16 cellular contexts compared by ENCODE assay signal in genomic region chr1:219347843-219348475, GRCh38.
DNase-seq lines count a peak whose midpoint lies in the region; ATAC-seq and TF ChIP-seq lines count a peak whose summit lies in the region.
"Had no signal": no experiment of that assay in that cellular context is flagged by ENCODE, and none has a peak within 500 bp of the region (broad histone marks: within the 10 kb centered on the region; RNA-seq: fewer than 3 reads in every experiment).

No MANE protein-coding gene starts in this region.

- peaks cover 41% of the 10 kb centered on the region for H3K4me1 Mint-ChIP-seq in nephron
- no peaks in the 10 kb centered on the region for H3K4me1 Mint-ChIP-seq in glutamatergic neuron (ENCODE audit: low read depth, unreplicated experiment)
- H3K4me1 Mint-ChIP-seq: activated CD4-positive, alpha-beta T cell treated with anti-CD3 and anti-CD28 coated beads, Interleukin-2, amount 10 ng/mL, durations not matched to agents 7 days and 5 days; stimulated activated naive CD8-positive, alpha-beta T cell treated with anti-CD3 and anti-CD28 coated beads, Interleukin-15, amount 100 ng/mL, for 72 hours had no signal

- peaks cover 15% of the 10 kb centered on the region for H3K4me1 ChIP-seq in body of pancreas
- H3K4me1 ChIP-seq in heart left ventricle, result peaks cover 0 to 34% (median 12%) of the 10 kb centered on the region in 12 donors
- peaks cover 0 to 25% (median 10%) of the 10 kb centered on the region in 4 donors for H3K4me1 ChIP-seq in tibial artery

- H3K27me3 ChIP-seq in body of pancreas, result no peaks in the 10 kb centered on the region
- H3K27me3 ChIP-seq in heart left ventricle, result no peaks in the 10 kb centered on the region
- no peaks in the 10 kb centered on the region for H3K27me3 ChIP-seq in tibial artery

- no peaks in the 10 kb centered on the region for H3K27me3 Mint-ChIP-seq in nephron (ENCODE audit: low read depth)
- H3K27me3 Mint-ChIP-seq in glutamatergic neuron (ENCODE audit: unreplicated experiment), result no peaks in the 10 kb centered on the region
- H3K27me3 Mint-ChIP-seq: activated CD4-positive, alpha-beta T cell treated with anti-CD3 and anti-CD28 coated beads, Interleukin-2, amount 10 ng/mL, durations not matched to agents 7 days and 5 days; activated naive CD8-positive, alpha-beta T cell; stimulated activated naive CD8-positive, alpha-beta T cell treated with anti-CD3 and anti-CD28 coated beads, Interleukin-15, amount 100 ng/mL, for 72 hours had no signal

- H3K36me3 Mint-ChIP-seq in nephron (ENCODE audit: low read depth), result peaks cover 15% of the 10 kb centered on the region
- H3K36me3 Mint-ChIP-seq in glutamatergic neuron (ENCODE audit: unreplicated experiment), result peaks cover 12% of the 10 kb centered on the region

- ATAC-seq in body of pancreas (peak; percentile 89), heart left ventricle (peak; percentile 66 to 89 (median 80)), HG02623 (IDR thresholded peaks at IDR 0.05; ENCODE audit: unreplicated experiment) (no peak)
- ATAC-seq: K562; stimulated activated naive CD8-positive, alpha-beta T cell treated with anti-CD3 and anti-CD28 coated beads, Interleukin-15, amount 100 ng/mL, for 72 hours had no signal

- peak; percentile 78 to 93 (median 85) for DNase-seq in body of pancreas
- DNase-seq in heart left ventricle, result peak; percentile 46 to 73 (median 61)
- DNase-seq in tibial artery, result peak; percentile 42 to 78
- no peak for DNase-seq in EL
- DNase-seq in glutamatergic neuron, result no peak
- DNase-seq: activated CD4-positive, alpha-beta T cell treated with anti-CD3 and anti-CD28 coated beads, Interleukin-2, amount 10 ng/mL, durations not matched to agents 7 days and 5 days; effector CD8-positive, alpha-beta T cell; NCI-H1048; NCI-H2227 treated with DMSO at 0.1 percent for 48 hours; occipital lobe; stimulated activated naive CD8-positive, alpha-beta T cell treated with anti-CD3 and anti-CD28 coated beads, Interleukin-15, amount 100 ng/mL, for 72 hours had no signal

- no peak overlapping the region for H3K27ac ChIP-seq in body of pancreas
- H3K27ac ChIP-seq in heart left ventricle, result peak overlapping the region in 5 of 12 donors; percentile 7 to 55 (median 50)
- H3K27ac ChIP-seq in tibial artery, result peak overlapping the region; percentile 20 to 22

- H3K9me3 ChIP-seq in body of pancreas (no peaks in the 10 kb centered on the region), heart left ventricle (peaks cover 0 to 21% (median 4%) of the 10 kb centered on the region in 12 donors), tibial artery (peaks cover 0 to 5% (median 0%) of the 10 kb centered on the region in 3 donors)

- intact Hi-C loops in body of pancreas (cut with DNase I) (no loop called here), heart left ventricle (cut with DNase I) (no loop called here), tibial artery (cut with DNase I; ENCODE audit: low total_unique reads) (no loop called here)

- H3K27ac Mint-ChIP-seq in nephron (peak overlapping the region; percentile 48 to 78 (median 66)), glutamatergic neuron (ENCODE audit: unreplicated experiment) (no peak overlapping the region)
- H3K27ac Mint-ChIP-seq: activated CD4-positive, alpha-beta T cell treated with anti-CD3 and anti-CD28 coated beads, Interleukin-2, amount 10 ng/mL, durations not matched to agents 7 days and 5 days; activated naive CD8-positive, alpha-beta T cell; mesothelial cell of epicardium; stimulated activated naive CD8-positive, alpha-beta T cell treated with anti-CD3 and anti-CD28 coated beads, Interleukin-15, amount 100 ng/mL, for 72 hours had no signal

- TF ChIP-seq CTCF in body of pancreas (IDR thresholded peaks at IDR 0.05), result no peak
- peak in 1 of 12 donors; percentile 3 for TF ChIP-seq CTCF in heart left ventricle (IDR thresholded peaks at IDR 0.05)
- no peak for TF ChIP-seq CTCF in nephron (IDR thresholded peaks at IDR 0.05; ENCODE audit: unreplicated experiment in 3 of 3)
- TF ChIP-seq CTCF in tibial artery (IDR thresholded peaks at IDR 0.05), result no peak
- TF ChIP-seq CTCF in glutamatergic neuron (IDR thresholded peaks at IDR 0.05; ENCODE audit: partially characterized antibody, unreplicated experiment), result no peak

- H3K4me3 ChIP-seq in body of pancreas (no peak overlapping the region), heart left ventricle (no peak overlapping the region), tibial artery (no peak overlapping the region)
- H3K4me3 ChIP-seq: K562 had no signal

- peak overlapping the region in 1 of 3 experiments; percentile 27 for H3K4me3 Mint-ChIP-seq in nephron
- no peak overlapping the region for H3K4me3 Mint-ChIP-seq in glutamatergic neuron (ENCODE audit: unreplicated experiment)
- H3K4me3 Mint-ChIP-seq: activated CD4-positive, alpha-beta T cell treated with anti-CD3 and anti-CD28 coated beads, Interleukin-2, amount 10 ng/mL, durations not matched to agents 7 days and 5 days; activated naive CD8-positive, alpha-beta T cell; mesothelial cell of epicardium; stimulated activated naive CD8-positive, alpha-beta T cell treated with anti-CD3 and anti-CD28 coated beads, Interleukin-15, amount 100 ng/mL, for 72 hours had no signal

- peaks cover 31% of the 10 kb centered on the region for H3K9me3 Mint-ChIP-seq in nephron
- H3K9me3 Mint-ChIP-seq in glutamatergic neuron (ENCODE audit: unreplicated experiment), result no peaks in the 10 kb centered on the region

- TF ChIP-seq POLR2A in body of pancreas (IDR thresholded peaks at IDR 0.05), result no peak
- TF ChIP-seq POLR2A in heart left ventricle (IDR thresholded peaks at IDR 0.05), result no peak

- 35 to 41% methylated on average over 5 of the region's 5 CpGs for WGBS in body of pancreas, 2 donors
- 31 to 51% (median 41%) methylated on average over 5 of the region's 5 CpGs for WGBS in heart left ventricle, 4 donors

- H3K36me3 ChIP-seq in body of pancreas (replicated peaks in 1 of 2; ENCODE audit: insufficient read depth in 1 of 2, low read depth in 2 of 2) (no peaks in the 10 kb centered on the region), heart left ventricle (no peaks in the 10 kb centered on the region), tibial artery (no peaks in the 10 kb centered on the region)

Comparison
In these comparisons a context has a peak if more than half of its experiments do, and no peak if none do; other contexts are left out.
1. DNase-seq: peak in body of pancreas (4 of 4), heart left ventricle (5 of 5) and tibial artery (2 of 2); none in EL (single experiment) and glutamatergic neuron (single experiment).
2. H3K27ac ChIP-seq: peak in tibial artery (2 of 2); none in body of pancreas (0 of 4).